ENCODE assay signal across 10 cellular contexts in the genomic region with DNA sequence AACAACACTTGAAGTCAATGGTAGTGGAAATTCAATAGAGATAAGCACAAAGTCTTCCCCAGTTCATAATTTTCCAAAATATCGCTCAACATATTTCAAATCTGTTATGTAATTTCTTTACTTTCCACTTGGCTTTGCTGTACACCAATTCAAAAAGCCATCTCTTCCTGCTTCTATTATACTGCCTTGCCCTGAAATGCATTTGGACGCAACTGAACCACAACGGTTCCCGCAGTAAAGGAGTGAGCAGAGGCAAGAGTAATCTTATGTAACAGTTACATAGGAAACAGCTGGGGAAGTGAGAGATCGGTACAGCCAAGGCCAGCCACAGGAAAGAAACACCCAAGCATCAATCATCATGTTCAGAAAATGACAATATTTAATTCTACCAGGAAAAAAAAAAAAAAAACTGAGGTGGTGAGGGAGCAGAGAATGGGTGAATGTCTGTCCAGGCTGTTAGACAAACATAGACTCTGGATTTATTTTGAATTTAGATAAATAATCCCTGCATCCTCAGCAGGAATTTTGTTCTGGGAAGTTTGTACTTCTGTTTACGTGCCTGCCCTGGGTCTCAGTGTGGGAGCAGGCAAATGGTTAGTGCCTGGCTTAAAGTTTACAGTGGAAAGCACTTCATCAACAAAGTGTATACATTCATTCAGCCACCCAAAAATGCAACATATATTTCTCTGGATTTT.
A peak's percentile ranks its signal among the peaks of the same experiment; 100 is the strongest.
DNase-seq lines count a peak whose midpoint lies in the region; ATAC-seq and TF ChIP-seq lines count a peak whose summit lies in the region.
"Had no signal": no experiment of that assay in that cellular context is flagged by ENCODE, and none has a peak within 500 bp of the region (broad histone marks: within the 10 kb centered on the region; RNA-seq: fewer than 3 reads in every experiment).

No MANE protein-coding gene starts in this region.

- peak overlapping the region; percentile 58 for H3K4me2 ChIP-seq in GM23248 (ENCODE audit: unreplicated experiment)

- in situ Hi-C loops in GM23248 (cut with MboI) (no loop called here), ACHN (cut with HindIII; ENCODE audit: low pct_ligation_motif_present, low pct_unique_long_range_greater_than_20kb, low sequenced_read_pairs) (no loop called here)

- no peak overlapping the region for H2AFZ ChIP-seq in GM23248

- H3K4me1 Mint-ChIP-seq in central memory CD8-positive, alpha-beta T cell = peaks cover 59% of the 10 kb centered on the region
- H3K4me1 Mint-ChIP-seq in osteocyte (ENCODE audit: unreplicated experiment) = peaks cover 22% of the 10 kb centered on the region

- no peaks in the 10 kb centered on the region for H3K27me3 Mint-ChIP-seq in central memory CD8-positive, alpha-beta T cell
- no peaks in the 10 kb centered on the region for H3K27me3 Mint-ChIP-seq in osteocyte (ENCODE audit: unreplicated experiment)

- H3K27ac ChIP-seq in GM23248 = no peak overlapping the region

- TF ChIP-seq CTCF in osteocyte (IDR thresholded peaks at IDR 0.05) = peak; percentile 25

- H3K9me3 Mint-ChIP-seq in central memory CD8-positive, alpha-beta T cell = no peaks in the 10 kb centered on the region
- H3K9me3 Mint-ChIP-seq in osteocyte (ENCODE audit: unreplicated experiment) = peaks cover 6% of the 10 kb centered on the region

- ATAC-seq in central memory CD8-positive, alpha-beta T cell (replicated peaks; ENCODE audit: extremely low read depth, poor library complexity, severe bottlenecking) = peak; percentile 63
- ATAC-seq in GM21423 (IDR thresholded peaks at IDR 0.05; ENCODE audit: unreplicated experiment) = no peak

- no peak overlapping the region for H3K9ac ChIP-seq in GM23248

- H3K4me1 ChIP-seq in GM23248 (ENCODE audit: insufficient read depth) = peaks cover 35% of the 10 kb centered on the region

- DNase-seq in GM23248 = no peak
- peak; percentile 37 for DNase-seq in T follicular helper cell (ENCODE audit: low read depth)
- DNase-seq in central memory CD8-positive, alpha-beta T cell (ENCODE audit: low spot score in 2 of 2) = peak in 1 of 2 donors; percentile 24
- DNase-seq in osteocyte (ENCODE audit: extremely low spot score, unreplicated experiment) = no peak
- no peak for DNase-seq in ACHN
- no peak for DNase-seq in NCI-H1048 (lab: John Stamatoyannopoulos, UW)
- DNase-seq in NCI-H2196 (lab: John Stamatoyannopoulos, UW; ENCODE audit: unreplicated experiment) = no peak
- DNase-seq: NCI-H1092 treated with DMSO at 0.1 percent for 48 hours had no signal

- no peaks in the 10 kb centered on the region for H3K36me3 ChIP-seq in GM23248 (ENCODE audit: low read depth)
- H3K36me3 ChIP-seq: suprapubic skin had no signal

- no peaks in the 10 kb centered on the region for H3K9me2 ChIP-seq in GM23248 (ENCODE audit: insufficient read depth)

- no peaks in the 10 kb centered on the region for H3K79me2 ChIP-seq in GM23248 (ENCODE audit: insufficient read depth)

- H3K9me3 ChIP-seq in GM23248 (ENCODE audit: low read depth) = no peaks in the 10 kb centered on the region
- H3K9me3 ChIP-seq: suprapubic skin had no signal

- peaks cover 29% of the 10 kb centered on the region for H3F3A ChIP-seq in GM23248 (ENCODE audit: insufficient read depth)

- 56 to 58% methylated on average over 6 of the region's 6 CpGs for WGBS in GM23248 (ENCODE audit: low coverage in 1 of 2, low lambda C conversion rate in 2 of 2, missing lambda C conversion rate in 2 of 2), 2 experiments

- no peaks in the 10 kb centered on the region for H4K20me1 ChIP-seq in GM23248 (ENCODE audit: insufficient read depth)

- peaks cover 5% of the 10 kb centered on the region for H3K36me3 Mint-ChIP-seq in central memory CD8-positive, alpha-beta T cell (ENCODE audit: insufficient read depth)
- no peaks in the 10 kb centered on the region for H3K36me3 Mint-ChIP-seq in osteocyte (ENCODE audit: unreplicated experiment)

- H3K27ac Mint-ChIP-seq in central memory CD8-positive, alpha-beta T cell (ENCODE audit: low read depth) = peak overlapping the region; percentile 60
- no peak overlapping the region for H3K27ac Mint-ChIP-seq in osteocyte (ENCODE audit: unreplicated experiment)

- no peaks in the 10 kb centered on the region for H3K27me3 ChIP-seq in GM23248 (replicated peaks; ENCODE audit: insufficient read depth)
- H3K27me3 ChIP-seq: suprapubic skin had no signal

- H3K4me3 ChIP-seq in GM23248 = no peak overlapping the region
- H3K4me3 ChIP-seq: suprapubic skin had no signal

- peak overlapping the region; percentile 4 for H3K4me3 Mint-ChIP-seq in central memory CD8-positive, alpha-beta T cell
- no peak overlapping the region for H3K4me3 Mint-ChIP-seq in osteocyte (ENCODE audit: unreplicated experiment)
